In genomic region chr13:108663710-108664109, GRCh38 we compare ENCODE assay signal across 9 cellular contexts. TPM values are rescaled to one million over a fixed set of nuclear protein-coding genes. Genes with fewer than 3 reads are reported as not detected.
"Had no signal": no experiment of that assay in that cellular context is flagged by ENCODE, and none has a peak within 500 bp of the region (broad histone marks: within the 10 kb centered on the region; RNA-seq: fewer than 3 reads in every experiment).

No MANE protein-coding gene starts in this region.

- H3K4me1 ChIP-seq: HAP-1 had no signal

- H3K36me3 ChIP-seq: HAP-1 had no signal

- DNase-seq: GM23248, GOT3, H7, HFFc6, IMR-90 had no signal

- H2AFZ ChIP-seq: GM23248 had no signal

- FAIRE-seq: HTR-8/SVneo had no signal

- ATAC-seq: HCT116 had no signal

- H3K27ac ChIP-seq: GM23248 had no signal

- H3K9me3 ChIP-seq: HAP-1 had no signal

- H3K4me3 ChIP-seq: GM23248, HAP-1 had no signal

- H3K9ac ChIP-seq: GM23248 had no signal

RNA-seq across cellular contexts. Expression of gene MYO16, which starts 34.3 kb away (rescaled TPM):
- total RNA-seq: GM23248, HFFc6, HT-29 had no signal
- polyA plus RNA-seq: GM23248 had no signal
